In genomic region chr4:169068423-169068822, GRCh38 we compare ENCODE assay signal across 11 cellular contexts. TPM values are rescaled to one million over a fixed set of nuclear protein-coding genes. Genes with fewer than 3 reads are reported as not detected.
DNase-seq lines count a peak whose midpoint lies in the region; ATAC-seq, FAIRE-seq and TF ChIP-seq lines count a peak whose summit lies in the region.
"Had no signal": no experiment of that assay in that cellular context is flagged by ENCODE, and none has a peak within 500 bp of the region (broad histone marks: within the 10 kb centered on the region; RNA-seq: fewer than 3 reads in every experiment).

No MANE protein-coding gene starts in this region.

- H3K27ac ChIP-seq in left ventricle myocardium inferior (replicated peaks) (peak overlapping the region; percentile 19), right atrium auricular region (no peak overlapping the region), keratinocyte (ENCODE audit: control insufficient read depth, insufficient read depth, low read length) (peak overlapping the region; percentile 53), urinary bladder (ENCODE audit: low read depth) (peak overlapping the region; percentile 11), A673 (ENCODE audit: low read depth, low read length, poor library complexity, severe bottlenecking) (no peak overlapping the region)

- no peak for FAIRE-seq in keratinocyte (lab: Jason Lieb, UNC)
- FAIRE-seq: A204.1, TTC549 had no signal

- 79% methylated on average over 8 of the region's 8 CpGs for WGBS in urinary bladder

- DNase-seq in left ventricle myocardium inferior (no peak), right atrium auricular region (ENCODE audit: low spot score) (no peak), keratinocyte (ENCODE audit: low read depth, low spot score) (no peak), NCI-H2196 treated with DMSO at 0.1 percent for 48 hours (lab: John Stamatoyannopoulos, UW; ENCODE audit: unreplicated experiment) (no peak), A673 (ENCODE audit: low spot score) (no peak), omental fat pad (ENCODE audit: low spot score) (no peak)

- H3K4me1 ChIP-seq in left ventricle myocardium inferior: peaks cover 27% of the 10 kb centered on the region
- peaks cover 0 to 24% of the 10 kb centered on the region in 2 donors for H3K4me1 ChIP-seq in right atrium auricular region
- H3K4me1 ChIP-seq in keratinocyte (ENCODE audit: control insufficient read depth, extremely low read depth, insufficient read depth, low read length): peaks cover 53% of the 10 kb centered on the region
- H3K4me1 ChIP-seq in urinary bladder (ENCODE audit: insufficient read depth): no peaks in the 10 kb centered on the region
- H3K4me1 ChIP-seq in A673 (ENCODE audit: insufficient read depth, low read length, poor library complexity, severe bottlenecking): peaks cover 27% of the 10 kb centered on the region

- H3K9ac ChIP-seq in keratinocyte (ENCODE audit: control insufficient read depth, extremely low read depth, insufficient read depth, low read length): no peak overlapping the region

- H2AFZ ChIP-seq in keratinocyte (ENCODE audit: control insufficient read depth, low read length): peak overlapping the region; percentile 85

- CTCF ChIA-PET in A673 (lab: Charles Lee): no interaction called here

- TF ChIP-seq CTCF in left ventricle myocardium inferior (IDR thresholded peaks at IDR 0.05; ENCODE audit: borderline replicate concordance): no peak
- TF ChIP-seq CTCF in right atrium auricular region (IDR thresholded peaks at IDR 0.05): no peak
- TF ChIP-seq CTCF in keratinocyte (optimal IDR thresholded peaks at IDR 0.05 in 1 of 3, IDR thresholded peaks at IDR 0.05 in 1 of 3, conservative IDR thresholded peaks at IDR 0.05 in 1 of 3; ENCODE audit: extremely low read depth in 1 of 3, insufficient read depth in 2 of 3, low read length in 3 of 3): peak in 1 of 3 experiments; percentile 30
- no peak for TF ChIP-seq CTCF in A673 (conservative IDR thresholded peaks at IDR 0.05; ENCODE audit: low read depth, low read length)
- no peak for TF ChIP-seq CTCF in omental fat pad (IDR thresholded peaks at IDR 0.05)

- no peaks in the 10 kb centered on the region for H4K20me1 ChIP-seq in keratinocyte (ENCODE audit: control insufficient read depth, extremely low read depth, insufficient read depth, low read length)

- intact Hi-C loops in left ventricle myocardium inferior (cut with micrococcal nuclease): no loop called here
- intact Hi-C loops in A673 (cut with micrococcal nuclease; ENCODE audit: unreplicated experiment): no loop called here

- BruUV-seq in A673 (replicated peaks; lab: Mats Ljungman, UMichigan): no TSS peak

- no peaks in the 10 kb centered on the region for H3K27me3 ChIP-seq in left ventricle myocardium inferior (ENCODE audit: low read depth)
- H3K27me3 ChIP-seq in right atrium auricular region: no peaks in the 10 kb centered on the region
- H3K27me3 ChIP-seq in keratinocyte (ENCODE audit: control insufficient read depth, extremely low read depth, insufficient read depth, low read length): no peaks in the 10 kb centered on the region
- no peaks in the 10 kb centered on the region for H3K27me3 ChIP-seq in A673 (replicated peaks; ENCODE audit: insufficient read depth, low read depth, low read length, poor library complexity)

- ATAC-seq in HG03457 (IDR thresholded peaks at IDR 0.05; ENCODE audit: unreplicated experiment): peak; percentile 89
- no peak for ATAC-seq in omental fat pad (ENCODE audit: low FRiP score)

- peak overlapping the region; percentile 2 for H3K4me2 ChIP-seq in keratinocyte (ENCODE audit: control insufficient read depth, extremely low read depth, insufficient read depth, low read depth, low read length)
- H3K4me2 ChIP-seq: smooth muscle cell had no signal

- no peaks in the 10 kb centered on the region for H3K79me2 ChIP-seq in keratinocyte (ENCODE audit: control insufficient read depth, insufficient read depth, low read length)

- H3K36me3 ChIP-seq in left ventricle myocardium inferior (no peaks in the 10 kb centered on the region), right atrium auricular region (no peaks in the 10 kb centered on the region), keratinocyte (ENCODE audit: control insufficient read depth in 2 of 2, extremely low read depth in 1 of 2, insufficient read depth in 2 of 2, low read length in 2 of 2) (no peaks in the 10 kb centered on the region), urinary bladder (ENCODE audit: insufficient read depth) (no peaks in the 10 kb centered on the region), A673 (ENCODE audit: insufficient read depth, low read length, poor library complexity, severe bottlenecking) (no peaks in the 10 kb centered on the region)

- dilution Hi-C loops in keratinocyte (cut with MboI; ENCODE audit: extremely low pct_ligation_motif_present, low sequenced_read_pairs): no loop called here

- H3K9me3 ChIP-seq in left ventricle myocardium inferior (replicated peaks) (no peaks in the 10 kb centered on the region), right atrium auricular region (no peaks in the 10 kb centered on the region), keratinocyte (ENCODE audit: control insufficient read depth, low read depth, low read length) (no peaks in the 10 kb centered on the region), A673 (ENCODE audit: low read depth, low read length, poor library complexity, severe bottlenecking) (no peaks in the 10 kb centered on the region)

- H3K9me1 ChIP-seq in keratinocyte (ENCODE audit: control insufficient read depth, extremely low read depth, insufficient read depth, low read length): no peaks in the 10 kb centered on the region

- H3K4me3 ChIP-seq in left ventricle myocardium inferior (no peak overlapping the region), right atrium auricular region (no peak overlapping the region), keratinocyte (ENCODE audit: control insufficient read depth in 2 of 3, extremely low read depth in 1 of 3, insufficient read depth in 2 of 3, low read depth in 1 of 3, low read length in 3 of 3) (no peak overlapping the region), urinary bladder (ENCODE audit: low read depth, low read length) (no peak overlapping the region), A673 (ENCODE audit: low read depth, low read length, poor library complexity, severe bottlenecking) (no peak overlapping the region)
- H3K4me3 ChIP-seq: smooth muscle cell had no signal

- POLR2A ChIA-PET in A673 (lab: Charles Lee; ENCODE audit: low non-redundant PET): no interaction called here

RNA-seq across cellular contexts. Expression of gene CBR4, which starts 58.4 kb away (rescaled TPM):
- total RNA-seq in left ventricle myocardium inferior: 25.9 TPM
- total RNA-seq in right atrium auricular region: 10 to 100 TPM in 1 of 2 donors, 1 to 10 TPM in 1; 9.9 to 18.9 TPM
- 5.3 to 9.1 TPM (median 6.3 TPM) in 3 replicates for polyA plus RNA-seq in keratinocyte
- polyA plus RNA-seq in keratinocyte (2011; ENCODE audit: low read depth): 7.5 TPM
- polyA plus RNA-seq in keratinocyte (2011; cell fraction: cytosol; rRNA removed): 3.5 and 5.4 TPM in 2 replicates
- polyA plus RNA-seq in keratinocyte (2011; cell fraction: nucleus; rRNA removed): 10.9 and 12.9 TPM in 2 replicates
- 7.5 and 9.4 TPM in 2 replicates for polyA plus RNA-seq in keratinocyte (2012; ENCODE audit: low replicate concordance)
- 3.3 to 10.6 TPM (median 4.0 TPM) in 3 replicates for polyA minus RNA-seq in keratinocyte
- 5.2 TPM for polyA minus RNA-seq in keratinocyte (2011; cell fraction: cytosol; rRNA and poly(A)+ RNA removed)
- 8.5 and 14.3 TPM in 2 replicates for polyA minus RNA-seq in keratinocyte (2011; cell fraction: nucleus; rRNA and poly(A)+ RNA removed)
- total RNA-seq in urinary bladder: 41.2 TPM
- 9.6 TPM for polyA plus RNA-seq in urinary bladder
- 31.4 and 31.6 TPM in 2 replicates for total RNA-seq in A673 (2021)
- total RNA-seq in omental fat pad: 10 to 100 TPM in 2 of 4 donors, 1 to 10 TPM in 2; 8.5 to 21.9 (median 10.7) TPM

Comparison
In these comparisons a context has a peak if more than half of its experiments do, and no peak if none do; other contexts are left out.
1. H3K27ac ChIP-seq: peak in left ventricle myocardium inferior (single experiment), keratinocyte (single experiment) and urinary bladder (single experiment); none in right atrium auricular region (0 of 2) and A673 (single experiment).